Comparison of ENCODE assay signal across 8 cellular contexts in the genomic region with DNA sequence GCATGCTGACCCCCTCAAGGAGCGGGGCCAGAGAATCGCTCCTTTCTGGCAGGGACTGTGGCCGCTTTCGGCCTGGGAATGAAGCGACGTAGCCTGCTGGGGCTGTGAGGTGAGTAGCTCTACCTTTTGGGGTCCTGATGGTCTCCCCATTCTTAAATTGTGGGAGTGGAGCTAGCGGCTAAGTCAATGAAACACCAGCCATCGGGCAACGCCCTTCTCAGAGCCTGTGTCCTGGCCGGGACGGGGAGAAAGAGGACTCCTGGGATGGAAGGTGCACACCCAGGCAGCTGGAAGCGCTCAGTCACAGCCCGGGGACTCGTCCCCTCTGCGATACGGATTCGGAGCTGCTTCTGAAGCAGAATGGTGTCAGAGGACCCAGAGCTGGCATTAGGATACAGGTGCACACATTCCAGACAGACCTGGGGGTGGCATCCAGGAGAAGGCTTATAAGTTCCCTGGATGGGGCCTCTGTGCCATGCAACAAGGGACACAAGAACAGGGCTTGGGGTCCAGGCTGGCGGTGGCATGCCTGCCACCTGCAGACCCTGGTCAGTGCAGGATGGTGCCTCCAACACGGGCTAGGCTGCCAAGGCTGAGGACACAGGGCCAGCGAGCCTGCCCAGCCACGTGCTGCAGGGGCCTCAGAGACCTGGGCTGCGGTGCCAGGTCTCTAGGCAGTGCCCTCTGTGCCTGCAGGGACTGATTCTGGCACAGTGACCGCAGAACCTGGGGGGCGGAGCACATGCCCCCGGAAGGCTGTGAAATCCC. TPM values are rescaled to one million over a fixed set of nuclear protein-coding genes. Genes with fewer than 3 reads are reported as not detected.
A peak's percentile ranks its signal among the peaks of the same experiment; 100 is the strongest.
DNase-seq lines count a peak whose midpoint lies in the region; ATAC-seq and TF ChIP-seq lines count a peak whose summit lies in the region.

No MANE protein-coding gene starts in this region.

- no peak overlapping the region for H3K27ac ChIP-seq in BLaER1 treated with 17β-estradiol and CSF1 and Interleukin-3, amounts not matched to agents 10 nM and 100 nM
- H3K27ac ChIP-seq in colonic mucosa = no peak overlapping the region

- TF ChIP-seq CTCF in colonic mucosa (IDR thresholded peaks at IDR 0.05) (no peak), nephron (IDR thresholded peaks at IDR 0.05; ENCODE audit: unreplicated experiment in 3 of 3) (no peak), omental fat pad (IDR thresholded peaks at IDR 0.05) (no peak)

- peaks cover 22% of the 10 kb centered on the region for H3K4me1 Mint-ChIP-seq in nephron

- H3K9me3 ChIP-seq in BLaER1 treated with 17β-estradiol and CSF1 and Interleukin-3, amounts not matched to agents 10 nM and 100 nM (replicated peaks in 1 of 11) = no peaks in the 10 kb centered on the region
- H3K9me3 ChIP-seq in colonic mucosa = no peaks in the 10 kb centered on the region

- peaks cover 5% of the 10 kb centered on the region for H3K9me3 Mint-ChIP-seq in nephron

- DNase-seq in colonic mucosa (peak; percentile 20), NCI-H2171 (lab: John Stamatoyannopoulos, UW) (no peak), hypothalamus (lab: John Stamatoyannopoulos, UW) (no peak), omental fat pad (ENCODE audit: low spot score) (no peak)

- H3K36me3 ChIP-seq in BLaER1 treated with 17β-estradiol and CSF1 and Interleukin-3, amounts not matched to agents 10 nM and 100 nM = no peaks in the 10 kb centered on the region
- H3K36me3 ChIP-seq in colonic mucosa = no peaks in the 10 kb centered on the region

- no peak for TF ChIP-seq RAD21 in Ishikawa (IDR thresholded peaks at IDR 0.05; ENCODE audit: low read depth)

- peak overlapping the region in 1 of 3 experiments; percentile 52 for H3K27ac Mint-ChIP-seq in nephron

- peak overlapping the region; percentile 62 to 76 (median 67); a peak in 19 of 20 replicates for H3K4me3 ChIP-seq in BLaER1 treated with 17β-estradiol and CSF1 and Interleukin-3, amounts not matched to agents 10 nM and 100 nM
- peak overlapping the region; percentile 39 for H3K4me3 ChIP-seq in colonic mucosa

- peaks cover 11 to 61% (median 56%) of the 10 kb centered on the region in 10 experiments; a peak in 19 of 20 replicates for H3K4me1 ChIP-seq in BLaER1 treated with 17β-estradiol and CSF1 and Interleukin-3, amounts not matched to agents 10 nM and 100 nM
- H3K4me1 ChIP-seq in colonic mucosa = peaks cover 18% of the 10 kb centered on the region

- peak overlapping the region in 8 of 11 experiments; percentile 18 to 72 (median 60); a peak in 10 of 22 replicates for H3K9ac ChIP-seq in BLaER1 treated with 17β-estradiol and CSF1 and Interleukin-3, amounts not matched to agents 10 nM and 100 nM
- no peak overlapping the region for H3K9ac ChIP-seq in colonic mucosa (ENCODE audit: low read depth in 2 of 2, low read length in 2 of 2)

- TF ChIP-seq EP300 in Ishikawa (IDR thresholded peaks at IDR 0.05; ENCODE audit: borderline replicate concordance) = no peak

- no peaks in the 10 kb centered on the region for H3K36me3 Mint-ChIP-seq in nephron (ENCODE audit: low read depth)

- ATAC-seq in HG03108 (IDR thresholded peaks at IDR 0.05; ENCODE audit: unreplicated experiment) = no peak
- no peak for ATAC-seq in omental fat pad (ENCODE audit: low FRiP score)

- H3K4me3 Mint-ChIP-seq in nephron = peak overlapping the region; percentile 82 to 91 (median 90)

- peaks cover 32 to 47% (median 35%) of the 10 kb centered on the region in 11 experiments for H3K27me3 ChIP-seq in BLaER1 treated with 17β-estradiol and CSF1 and Interleukin-3, amounts not matched to agents 10 nM and 100 nM
- peaks cover 10% of the 10 kb centered on the region for H3K27me3 ChIP-seq in colonic mucosa

- intact Hi-C loops in colonic mucosa (cut with DNase I) = no loop called here

- H4K20me1 ChIP-seq in BLaER1 treated with 17β-estradiol and CSF1 and Interleukin-3, amounts not matched to agents 10 nM and 100 nM = peaks cover 0 to 59% (median 23%) of the 10 kb centered on the region in 11 experiments; a peak in 15 of 22 replicates

- peak overlapping the region; percentile 84 to 100 (median 96) for H3K4me2 ChIP-seq in BLaER1 treated with 17β-estradiol and CSF1 and Interleukin-3, amounts not matched to agents 10 nM and 100 nM

- peaks cover 27% of the 10 kb centered on the region for H3K27me3 Mint-ChIP-seq in nephron (ENCODE audit: low read depth)

TF ChIP-seq in Ishikawa, 13 proteins besides CTCF, POLR2A, EP300 and RAD21:
- TF ChIP-seq TAF1 (IDR thresholded peaks at IDR 0.05; ENCODE audit: low read depth) = no peak
- TF ChIP-seq, protein P1, sequence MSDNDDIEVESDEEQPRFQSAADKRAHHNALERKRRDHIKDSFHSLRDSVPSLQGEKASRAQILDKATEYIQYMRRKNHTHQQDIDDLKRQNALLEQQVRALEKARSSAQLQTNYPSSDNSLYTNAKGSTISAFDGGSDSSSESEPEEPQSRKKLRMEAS (IDR thresholded peaks at IDR 0.05) = 0 out of 2 replicates have a peak, but pooled peaks have one; percentile 14

RNA-seq across cellular contexts. Expression of a gene that starts 0.9 kb away (rescaled TPM):
- 1 to 10 TPM; 2.6 to 3.3 TPM for total RNA-seq in colonic mucosa
- 10 to 100 TPM in 2 of 4 donors, 1 to 10 TPM in 2; 1.3 to 16.5 (median 5.8) TPM for total RNA-seq in omental fat pad

RNA-seq across cellular contexts. Expression of a gene that starts 58.1 kb away (rescaled TPM):
- total RNA-seq in colonic mucosa (not detected), omental fat pad (not detected)

Comparison
In these comparisons a context has a peak if more than half of its experiments do, and no peak if none do; other contexts are left out.
1. H3K9ac ChIP-seq: peak in BLaER1 treated with 17β-estradiol and CSF1 and Interleukin-3, amounts not matched to agents 10 nM and 100 nM (8 of 11); none in colonic mucosa (0 of 2).